In the genomic region with DNA sequence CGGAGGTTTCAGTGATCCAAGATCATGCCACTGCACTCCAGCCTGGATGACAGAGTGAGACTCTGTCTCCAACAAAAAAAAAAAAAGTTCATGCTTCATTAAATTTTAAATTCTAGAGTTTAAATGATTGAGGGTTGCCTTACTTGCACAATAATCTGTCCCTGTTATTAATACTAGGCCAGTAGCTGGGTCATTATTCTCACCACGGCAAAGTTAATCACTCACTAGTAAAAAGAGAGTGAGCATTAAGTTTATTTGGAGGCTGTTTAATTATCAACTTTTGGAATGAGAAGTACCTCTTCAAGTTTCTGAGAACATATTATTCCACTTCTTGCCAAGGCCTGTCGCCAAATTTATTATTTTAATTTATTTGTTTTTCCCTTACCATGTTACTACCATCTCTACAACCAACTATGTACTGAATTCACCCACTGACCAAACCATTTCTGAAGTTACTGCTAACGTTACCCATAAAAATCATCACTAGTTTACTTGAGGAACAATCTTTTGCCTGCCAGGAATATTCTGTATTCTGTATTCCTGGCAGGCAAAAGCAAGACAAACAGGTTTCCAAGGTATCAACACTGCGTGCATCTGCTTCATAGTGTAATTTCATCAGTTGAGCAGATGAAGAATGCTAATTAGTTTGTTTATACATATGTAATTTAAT, we compare ENCODE assay signal across 20 cellular contexts. TPM values are rescaled to one million over a fixed set of nuclear protein-coding genes. Genes with fewer than 3 reads are reported as not detected.
DNase-seq lines count a peak whose midpoint lies in the region; ATAC-seq and TF ChIP-seq lines count a peak whose summit lies in the region.
"Had no signal": no experiment of that assay in that cellular context is flagged by ENCODE, and none has a peak within 500 bp of the region (broad histone marks: within the 10 kb centered on the region; RNA-seq: fewer than 3 reads in every experiment).

No MANE protein-coding gene starts in this region.

- H3K4me3 Mint-ChIP-seq in CD14-positive monocyte = no peak overlapping the region
- H3K4me3 Mint-ChIP-seq: T-cell had no signal

- no peak overlapping the region for H3K23ac ChIP-seq in mesenchymal stem cell (ENCODE audit: low read length in 2 of 2)

- DNase-seq in Caki2 (ENCODE audit: low read depth) (peak; percentile 89), coronary artery (ENCODE audit: low spot score) (no peak), mesenchymal stem cell (no peak), CD14-positive monocyte (ENCODE audit: low spot score) (no peak), NAMALWA (ENCODE audit: low spot score) (no peak)
- no peak for DNase-seq in stimulated activated naive CD4-positive, alpha-beta T cell (lab: John Stamatoyannopoulos, UW)
- DNase-seq: DMS153; Kasumi-1; NCI-H1436 treated with DMSO at 0.1 percent for 48 hours; NCI-H510A; stimulated activated CD4-positive, alpha-beta T cell treated with anti-CD3 and anti-CD28 coated beads, Interleukin-15, amount 100 ng/mL, for 24 hours; T-cell; WERI-Rb-1 had no signal

- no peaks in the 10 kb centered on the region for H3K4me1 ChIP-seq in mesenchymal stem cell (ENCODE audit: control insufficient read depth, insufficient read depth, low read depth, low read length)
- H3K4me1 ChIP-seq: parathyroid adenoma had no signal

- H3K9me3 Mint-ChIP-seq in CD14-positive monocyte = no peaks in the 10 kb centered on the region
- H3K9me3 Mint-ChIP-seq: activated T-helper 2 cell treated with anti-CD3 and anti-CD28 coated beads, Interferon-gamma antibody, Interleukin-2, Interleukin-4, amounts not matched to agents 10 μg/mL and 5 μg/mL and 100 μg/mL, durations not matched to agents 14 hours and 24 hours and 36 hours; T-cell had no signal

- peak overlapping the region; percentile 15 to 20 for H3K27ac ChIP-seq in coronary artery
- H3K27ac ChIP-seq in mesenchymal stem cell (ENCODE audit: low read length, poor library complexity, severe bottlenecking) = peak overlapping the region; percentile 87
- H3K27ac ChIP-seq: epithelial cell of prostate, parathyroid adenoma, WERI-Rb-1 had no signal

- no peak overlapping the region for H2BK15ac ChIP-seq in mesenchymal stem cell (ENCODE audit: low read depth, poor library complexity, severe bottlenecking)

- H3K27me3 ChIP-seq in mesenchymal stem cell (ENCODE audit: control insufficient read depth in 1 of 2, insufficient read depth in 1 of 2, low read length in 2 of 2) = no peaks in the 10 kb centered on the region

- in situ Hi-C loops in Caki2 (cut with HindIII; ENCODE audit: low pct_unique_long_range_greater_than_20kb, low sequenced_read_pairs) = no loop called here

- no peak overlapping the region for H3K4me2 ChIP-seq in mesenchymal stem cell (ENCODE audit: low read length, poor library complexity, severe bottlenecking)

- H3K27ac Mint-ChIP-seq in CD14-positive monocyte = peak overlapping the region in 1 of 7 donors; percentile 42
- H3K27ac Mint-ChIP-seq: activated T-helper 2 cell treated with anti-CD3 and anti-CD28 coated beads, Interferon-gamma antibody, Interleukin-2, Interleukin-4, amounts not matched to agents 10 μg/mL and 5 μg/mL and 100 μg/mL, durations not matched to agents 14 hours and 24 hours and 36 hours; T-cell had no signal

- intact Hi-C loops in CD14-positive monocyte (cut with micrococcal nuclease) = no loop called here

- peaks cover 3% of the 10 kb centered on the region for H3K79me1 ChIP-seq in mesenchymal stem cell (replicated peaks; ENCODE audit: low read length, poor library complexity, severe bottlenecking)

- TF ChIP-seq CTCF in coronary artery (IDR thresholded peaks at IDR 0.05) = no peak
- no peak for TF ChIP-seq CTCF in CD14-positive monocyte (IDR thresholded peaks at IDR 0.05)

- peaks cover 8% of the 10 kb centered on the region for H3K4me1 Mint-ChIP-seq in CD14-positive monocyte
- H3K4me1 Mint-ChIP-seq: T-cell had no signal

- TF ChIP-seq POLR2A in GM18505 (IDR thresholded peaks at IDR 0.05; ENCODE audit: borderline replicate concordance, extremely low read depth, insufficient read depth, insufficient read length) = no peak

- no peak overlapping the region for H2BK12ac ChIP-seq in mesenchymal stem cell (ENCODE audit: low read length in 2 of 2)

- peak; percentile 50 for ATAC-seq in HG03135 (IDR thresholded peaks at IDR 0.05; ENCODE audit: unreplicated experiment)
- no peak for ATAC-seq in GM18505 (IDR thresholded peaks at IDR 0.05; ENCODE audit: unreplicated experiment)
- ATAC-seq: T-cell had no signal

- H3K18ac ChIP-seq in mesenchymal stem cell (ENCODE audit: low read depth in 1 of 2, low read length in 2 of 2) = no peak overlapping the region

- H3K4me3 ChIP-seq in coronary artery = no peak overlapping the region
- no peak overlapping the region for H3K4me3 ChIP-seq in mesenchymal stem cell (ENCODE audit: insufficient read depth in 1 of 2, low read depth in 1 of 2, low read length in 2 of 2)

- H4K91ac ChIP-seq in mesenchymal stem cell (ENCODE audit: low read length) = no peak overlapping the region

- 86% methylated on average over 4 of the region's 5 CpGs for WGBS in mesenchymal stem cell

- H2AFZ ChIP-seq in mesenchymal stem cell (ENCODE audit: low read depth, low read length) = no peak overlapping the region
- H2AFZ ChIP-seq: parathyroid adenoma had no signal

- no peaks in the 10 kb centered on the region for H3K27me3 Mint-ChIP-seq in CD14-positive monocyte (ENCODE audit: low read depth in 3 of 3)

- H3K9ac ChIP-seq in mesenchymal stem cell (ENCODE audit: low read length) = no peak overlapping the region
- H3K9ac ChIP-seq: parathyroid adenoma had no signal

- no peak overlapping the region for H4K8ac ChIP-seq in mesenchymal stem cell (ENCODE audit: low read length)

- no peak overlapping the region for H3K4ac ChIP-seq in mesenchymal stem cell (ENCODE audit: low read depth in 1 of 2, low read length in 2 of 2)

- no peaks in the 10 kb centered on the region for H3K36me3 Mint-ChIP-seq in CD14-positive monocyte
- H3K36me3 Mint-ChIP-seq: T-cell had no signal

- no peaks in the 10 kb centered on the region for H3K36me3 ChIP-seq in mesenchymal stem cell (ENCODE audit: control insufficient read depth in 1 of 2, insufficient read depth in 2 of 2, low read depth in 1 of 2, low read length in 2 of 2)
- H3K36me3 ChIP-seq: WERI-Rb-1 had no signal

- no peak overlapping the region for H2BK120ac ChIP-seq in mesenchymal stem cell (ENCODE audit: low read depth, low read length)

- no peak overlapping the region for H3K14ac ChIP-seq in mesenchymal stem cell (ENCODE audit: low read length in 2 of 2)

- H3K9me3 ChIP-seq in mesenchymal stem cell (ENCODE audit: control insufficient read depth, low read length) = peaks cover 6% of the 10 kb centered on the region

- no peak overlapping the region for H2BK5ac ChIP-seq in mesenchymal stem cell (ENCODE audit: low read depth, low read length, poor library complexity, severe bottlenecking)

- no peak overlapping the region for H2AK5ac ChIP-seq in mesenchymal stem cell (ENCODE audit: low read length, severe bottlenecking)

RNA-seq across cellular contexts. Expression of gene GUCY1A1, which starts 26.5 kb away (rescaled TPM):
- 15.5 and 17.2 TPM in 2 replicates for total RNA-seq in Caki2 (2014; rRNA removed; shearing (Covaris generic); ENCODE audit: low replicate concordance)
- polyA plus RNA-seq in mesenchymal stem cell (2013, experiment 1 of 2) = 3.6 TPM
- polyA plus RNA-seq in mesenchymal stem cell (2013, experiment 2 of 2) = 2.6 TPM
- polyA plus RNA-seq in CD14-positive monocyte = 1 to 10 TPM in 1 of 2 donors, under 1 TPM in 1; 0.88 to 1.2 TPM
- total RNA-seq: activated T-helper 2 cell treated with anti-CD3 and anti-CD28 coated beads, Interferon-gamma antibody, Interleukin-2, Interleukin-4, amounts not matched to agents 10 μg/mL and 5 μg/mL and 100 μg/mL, durations not matched to agents 14 hours and 24 hours and 36 hours; myocyte; RPMI7951 had no signal
